In the genomic region with DNA sequence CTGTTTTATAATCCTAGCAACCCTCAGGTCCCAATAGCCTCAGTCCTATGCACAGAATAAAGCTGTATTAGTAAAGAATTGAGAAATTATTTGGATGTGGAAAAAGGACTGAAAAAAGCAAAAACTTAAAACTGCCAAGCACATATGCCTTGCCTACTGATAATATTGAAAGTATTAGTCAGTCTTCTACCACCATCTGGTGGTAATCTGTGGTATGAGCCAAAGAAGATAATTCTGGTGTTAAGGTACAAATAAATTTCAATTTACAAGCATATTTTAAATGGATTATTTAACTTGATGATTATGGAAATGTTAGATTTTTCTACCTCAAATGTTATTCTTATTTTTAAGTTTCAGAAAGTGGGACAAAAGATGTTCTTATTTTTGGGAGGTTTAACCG, we compare ENCODE assay signal across 1 cellular context.
TF ChIP-seq lines count a peak whose summit lies in the region.

No MANE protein-coding gene starts in this region.

TF ChIP-seq in GM23338, 12 proteins besides CTCF, POLR2A, EP300 and RAD21 (continued from another document):
- TF ChIP-seq, protein P1, sequence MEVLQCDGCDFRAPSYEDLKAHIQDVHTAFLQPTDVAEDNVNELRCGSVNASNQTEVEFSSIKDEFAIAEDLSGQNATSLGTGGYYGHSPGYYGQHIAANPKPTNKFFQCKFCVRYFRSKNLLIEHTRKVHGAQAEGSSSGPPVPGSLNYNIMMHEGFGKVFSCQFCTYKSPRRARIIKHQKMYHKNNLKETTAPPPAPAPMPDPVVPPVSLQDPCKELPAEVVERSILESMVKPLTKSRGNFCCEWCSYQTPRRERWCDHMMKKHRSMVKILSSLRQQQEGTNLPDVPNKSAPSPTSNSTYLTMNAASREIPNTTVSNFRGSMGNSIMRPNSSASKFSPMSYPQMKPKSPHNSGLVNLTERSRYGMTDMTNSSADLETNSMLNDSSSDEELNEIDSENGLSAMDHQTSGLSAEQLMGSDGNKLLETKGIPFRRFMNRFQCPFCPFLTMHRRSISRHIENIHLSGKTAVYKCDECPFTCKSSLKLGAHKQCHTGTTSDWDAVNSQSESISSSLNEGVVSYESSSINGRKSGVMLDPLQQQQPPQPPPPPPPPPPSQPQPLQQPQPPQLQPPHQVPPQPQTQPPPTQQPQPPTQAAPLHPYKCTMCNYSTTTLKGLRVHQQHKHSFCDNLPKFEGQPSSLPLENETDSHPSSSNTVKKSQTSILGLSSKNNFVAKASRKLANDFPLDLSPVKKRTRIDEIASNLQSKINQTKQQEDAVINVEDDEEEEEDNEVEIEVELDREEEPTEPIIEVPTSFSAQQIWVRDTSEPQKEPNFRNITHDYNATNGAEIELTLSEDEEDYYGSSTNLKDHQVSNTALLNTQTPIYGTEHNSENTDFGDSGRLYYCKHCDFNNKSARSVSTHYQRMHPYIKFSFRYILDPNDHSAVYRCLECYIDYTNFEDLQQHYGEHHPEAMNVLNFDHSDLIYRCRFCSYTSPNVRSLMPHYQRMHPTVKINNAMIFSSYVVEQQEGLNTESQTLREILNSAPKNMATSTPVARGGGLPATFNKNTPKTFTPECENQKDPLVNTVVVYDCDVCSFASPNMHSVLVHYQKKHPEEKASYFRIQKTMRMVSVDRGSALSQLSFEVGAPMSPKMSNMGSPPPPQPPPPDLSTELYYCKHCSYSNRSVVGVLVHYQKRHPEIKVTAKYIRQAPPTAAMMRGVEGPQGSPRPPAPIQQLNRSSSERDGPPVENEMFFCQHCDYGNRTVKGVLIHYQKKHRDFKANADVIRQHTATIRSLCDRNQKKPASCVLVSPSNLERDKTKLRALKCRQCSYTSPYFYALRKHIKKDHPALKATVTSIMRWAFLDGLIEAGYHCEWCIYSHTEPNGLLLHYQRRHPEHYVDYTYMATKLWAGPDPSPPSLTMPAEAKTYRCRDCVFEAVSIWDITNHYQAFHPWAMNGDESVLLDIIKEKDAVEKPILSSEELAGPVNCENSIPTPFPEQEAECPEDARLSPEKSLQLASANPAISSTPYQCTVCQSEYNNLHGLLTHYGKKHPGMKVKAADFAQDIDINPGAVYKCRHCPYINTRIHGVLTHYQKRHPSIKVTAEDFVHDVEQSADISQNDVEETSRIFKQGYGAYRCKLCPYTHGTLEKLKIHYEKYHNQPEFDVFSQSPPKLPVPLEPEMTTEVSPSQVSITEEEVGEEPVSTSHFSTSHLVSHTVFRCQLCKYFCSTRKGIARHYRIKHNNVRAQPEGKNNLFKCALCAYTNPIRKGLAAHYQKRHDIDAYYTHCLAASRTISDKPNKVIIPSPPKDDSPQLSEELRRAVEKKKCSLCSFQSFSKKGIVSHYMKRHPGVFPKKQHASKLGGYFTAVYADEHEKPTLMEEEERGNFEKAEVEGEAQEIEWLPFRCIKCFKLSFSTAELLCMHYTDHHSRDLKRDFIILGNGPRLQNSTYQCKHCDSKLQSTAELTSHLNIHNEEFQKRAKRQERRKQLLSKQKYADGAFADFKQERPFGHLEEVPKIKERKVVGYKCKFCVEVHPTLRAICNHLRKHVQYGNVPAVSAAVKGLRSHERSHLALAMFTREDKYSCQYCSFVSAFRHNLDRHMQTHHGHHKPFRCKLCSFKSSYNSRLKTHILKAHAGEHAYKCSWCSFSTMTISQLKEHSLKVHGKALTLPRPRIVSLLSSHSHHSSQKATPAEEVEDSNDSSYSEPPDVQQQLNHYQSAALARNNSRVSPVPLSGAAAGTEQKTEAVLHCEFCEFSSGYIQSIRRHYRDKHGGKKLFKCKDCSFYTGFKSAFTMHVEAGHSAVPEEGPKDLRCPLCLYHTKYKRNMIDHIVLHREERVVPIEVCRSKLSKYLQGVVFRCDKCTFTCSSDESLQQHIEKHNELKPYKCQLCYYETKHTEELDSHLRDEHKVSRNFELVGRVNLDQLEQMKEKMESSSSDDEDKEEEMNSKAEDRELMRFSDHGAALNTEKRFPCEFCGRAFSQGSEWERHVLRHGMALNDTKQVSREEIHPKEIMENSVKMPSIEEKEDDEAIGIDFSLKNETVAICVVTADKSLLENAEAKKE (CRISPR knock-in tag; IDR thresholded peaks at IDR 0.05): no peak
